In the genomic region with DNA sequence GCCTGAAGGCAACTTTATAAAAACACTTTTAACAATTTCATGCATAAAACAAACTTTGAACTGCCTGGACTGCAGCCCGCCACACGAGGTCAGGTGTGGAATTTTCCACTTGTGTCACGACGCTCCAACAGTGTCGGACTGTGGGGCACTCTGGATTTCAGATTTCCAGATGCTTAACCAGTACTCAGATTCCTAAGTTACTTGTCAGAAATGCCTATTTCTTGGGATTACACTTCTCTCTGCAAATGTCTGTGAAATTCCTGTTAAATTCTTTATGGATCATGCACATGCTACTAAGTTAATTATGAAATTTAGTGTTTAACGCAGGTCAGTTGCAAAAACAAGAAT, we compare ENCODE assay signal across 8 cellular contexts. TPM values are rescaled to one million over a fixed set of nuclear protein-coding genes. Genes with fewer than 3 reads are reported as not detected.
DNase-seq lines count a peak whose midpoint lies in the region; ATAC-seq and TF ChIP-seq lines count a peak whose summit lies in the region.

No MANE protein-coding gene starts in this region.

- peak overlapping the region; percentile 85 to 90 (median 88) for H3K4me3 Mint-ChIP-seq in nephron

- no peaks in the 10 kb centered on the region for H3K9me3 Mint-ChIP-seq in nephron

- H3K27me3 Mint-ChIP-seq in nephron (ENCODE audit: low read depth): peaks cover 11% of the 10 kb centered on the region

- ATAC-seq in HG03439 (IDR thresholded peaks at IDR 0.05; ENCODE audit: unreplicated experiment): no peak
- ATAC-seq in HG03520 (IDR thresholded peaks at IDR 0.05; ENCODE audit: unreplicated experiment): no peak

- no peak for TF ChIP-seq CTCF in nephron (IDR thresholded peaks at IDR 0.05; ENCODE audit: unreplicated experiment in 3 of 3)

- peaks cover 42% of the 10 kb centered on the region for H3K4me1 Mint-ChIP-seq in nephron

- H3K27ac Mint-ChIP-seq in nephron: peak overlapping the region; percentile 54 to 93 (median 84)

- peaks cover 6% of the 10 kb centered on the region for H3K36me3 Mint-ChIP-seq in nephron (ENCODE audit: low read depth)

- DNase-seq in AG08395 (ENCODE audit: low spot score) (peak; percentile 69), HS-5 (ENCODE audit: low read depth) (peak; percentile 46), dermis blood vessel endothelial cell (peak; percentile 18), superior temporal gyrus (ENCODE audit: extremely low spot score) (no peak), cerebellar cortex (ENCODE audit: low spot score) (no peak)

RNA-seq across cellular contexts. Expression of a gene that starts 0.5 kb away (rescaled TPM):
- 1.0 and 2.0 TPM in 2 replicates for total RNA-seq in dermis blood vessel endothelial cell

RNA-seq across cellular contexts. Expression of a gene that starts 43.1 kb away (rescaled TPM):
- total RNA-seq in dermis blood vessel endothelial cell: 64.5 and 69.9 TPM in 2 replicates

Comparison
In these comparisons a context has a peak if more than half of its experiments do, and no peak if none do; other contexts are left out.
1. DNase-seq: peak in AG08395 (single experiment), HS-5 (single experiment) and dermis blood vessel endothelial cell (single experiment); none in superior temporal gyrus (single experiment) and cerebellar cortex (single experiment).